In the genomic region with DNA sequence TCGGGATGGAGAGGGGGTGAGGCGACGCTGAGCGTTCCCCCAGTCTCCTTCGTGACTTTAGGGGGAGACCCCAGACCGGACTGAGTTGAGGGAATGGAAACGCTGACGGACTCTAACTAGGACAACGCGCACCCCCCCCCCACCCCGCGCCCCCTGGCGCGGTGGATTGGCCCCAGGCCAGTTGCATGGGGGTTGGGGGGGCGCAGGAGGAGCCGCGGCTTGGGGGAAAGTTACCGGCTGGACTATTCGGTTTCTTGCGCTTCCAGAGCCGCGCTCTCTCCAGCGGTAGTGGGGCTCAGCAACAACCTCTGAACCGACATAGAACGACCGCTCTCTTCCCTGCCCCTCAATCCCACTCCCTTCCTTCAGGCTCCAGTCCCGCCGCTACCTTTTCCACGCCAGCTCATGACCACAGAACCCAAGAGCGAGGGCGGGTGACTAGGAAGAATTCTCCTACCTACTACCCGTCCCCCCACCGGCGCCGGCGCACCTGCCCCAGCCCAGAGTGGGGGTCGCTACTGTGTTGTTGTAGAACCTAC, we compare ENCODE assay signal across 6 cellular contexts.
DNase-seq lines count a peak whose midpoint lies in the region; ATAC-seq lines count a peak whose summit lies in the region.

No MANE protein-coding gene starts in this region.

- no peaks in the 10 kb centered on the region for H3K36me3 Mint-ChIP-seq in activated naive CD8-positive, alpha-beta T cell
- H3K36me3 Mint-ChIP-seq in memory B cell: no peaks in the 10 kb centered on the region

- ATAC-seq in memory B cell (ENCODE audit: low read depth): no peak
- ATAC-seq in GM18909 (IDR thresholded peaks at IDR 0.05; ENCODE audit: poor library complexity, unreplicated experiment): no peak

- peak; percentile 58 for DNase-seq in NCI-H2196 (lab: John Stamatoyannopoulos, UW; ENCODE audit: unreplicated experiment)
- DNase-seq in NCI-H2196 treated with DMSO at 0.1 percent for 48 hours (lab: John Stamatoyannopoulos, UW; ENCODE audit: unreplicated experiment): no peak
- no peak for DNase-seq in memory B cell (ENCODE audit: low spot score in 2 of 2)
- DNase-seq in GM19240 (ENCODE audit: insufficient read length, low spot score): no peak

- peak overlapping the region; percentile 90 for H3K4me3 Mint-ChIP-seq in activated naive CD8-positive, alpha-beta T cell
- peak overlapping the region; percentile 99 for H3K4me3 Mint-ChIP-seq in memory B cell

- H3K27me3 Mint-ChIP-seq in activated naive CD8-positive, alpha-beta T cell: no peaks in the 10 kb centered on the region
- H3K27me3 Mint-ChIP-seq in memory B cell: no peaks in the 10 kb centered on the region

- H3K4me1 Mint-ChIP-seq in activated naive CD8-positive, alpha-beta T cell (ENCODE audit: low read depth): peaks cover 49% of the 10 kb centered on the region
- H3K4me1 Mint-ChIP-seq in memory B cell: peaks cover 43% of the 10 kb centered on the region

- H3K27ac Mint-ChIP-seq in activated naive CD8-positive, alpha-beta T cell: peak overlapping the region; percentile 81
- H3K27ac Mint-ChIP-seq in memory B cell: peak overlapping the region; percentile 88

- H3K9me3 Mint-ChIP-seq in activated naive CD8-positive, alpha-beta T cell (ENCODE audit: low read depth): no peaks in the 10 kb centered on the region
- no peaks in the 10 kb centered on the region for H3K9me3 Mint-ChIP-seq in memory B cell
